13 cellular contexts compared by ENCODE assay signal in genomic region chr12:52305921-52306705, GRCh38. TPM values are rescaled to one million over a fixed set of nuclear protein-coding genes. Genes with fewer than 3 reads are reported as not detected.
DNase-seq lines count a peak whose midpoint lies in the region; ATAC-seq and TF ChIP-seq lines count a peak whose summit lies in the region.
"Had no signal": no experiment of that assay in that cellular context is flagged by ENCODE, and none has a peak within 500 bp of the region (broad histone marks: within the 10 kb centered on the region; RNA-seq: fewer than 3 reads in every experiment).

No MANE protein-coding gene starts in this region.

- no peaks in the 10 kb centered on the region for H3F3A ChIP-seq in Loucy (ENCODE audit: low read depth)

- H4K20me1 ChIP-seq in Loucy (ENCODE audit: insufficient read depth, low read length, poor library complexity, severe bottlenecking): no peaks in the 10 kb centered on the region
- no peaks in the 10 kb centered on the region for H4K20me1 ChIP-seq in osteoblast (ENCODE audit: insufficient read depth, low read length)

- H2AFZ ChIP-seq in Loucy (ENCODE audit: low read length) (no peak overlapping the region), osteoblast (ENCODE audit: low read length) (no peak overlapping the region)

- TF ChIP-seq CTCF in GM12864 (IDR thresholded peaks at IDR 0.05; ENCODE audit: low read depth, low read length, missing control alignments): peak; percentile 43
- peak; percentile 56 for TF ChIP-seq CTCF in Loucy (conservative IDR thresholded peaks at IDR 0.05; ENCODE audit: low read length)
- TF ChIP-seq CTCF in choroid plexus epithelial cell (conservative IDR thresholded peaks at IDR 0.05; ENCODE audit: low read depth, low read length): peak; percentile 47
- TF ChIP-seq CTCF in osteoblast (IDR thresholded peaks at IDR 0.05; ENCODE audit: extremely low read depth, low read depth, low read length): peak; percentile 43

- H3K27me3 ChIP-seq in Loucy (ENCODE audit: insufficient read depth, low read length, poor library complexity, severe bottlenecking) (no peaks in the 10 kb centered on the region), osteoblast (ENCODE audit: insufficient read depth, low read length) (peaks cover 4% of the 10 kb centered on the region)

- H3K27ac Mint-ChIP-seq in stimulated activated memory B cell treated with anti-CD40 and anti-IgM and Interleukin-4, amounts not matched to agents 10 μg/mL and 1 μg/mL and 100 μg/mL, for 72 hours: no peak overlapping the region
- H3K27ac Mint-ChIP-seq: brain, T-helper 17 cell had no signal

- H3K4me1 ChIP-seq in Loucy (ENCODE audit: insufficient read depth, low read length, poor library complexity, severe bottlenecking) (peaks cover 16% of the 10 kb centered on the region), osteoblast (ENCODE audit: insufficient read depth, low read length) (peaks cover 6% of the 10 kb centered on the region)

- peaks cover 19% of the 10 kb centered on the region for H3K4me1 Mint-ChIP-seq in stimulated activated memory B cell treated with anti-CD40 and anti-IgM and Interleukin-4, amounts not matched to agents 10 μg/mL and 1 μg/mL and 100 μg/mL, for 72 hours

- H3K36me3 ChIP-seq in Loucy (ENCODE audit: insufficient read depth, low read length): no peaks in the 10 kb centered on the region
- H3K36me3 ChIP-seq in osteoblast (ENCODE audit: insufficient read depth, low read length): no peaks in the 10 kb centered on the region

- no peak for ATAC-seq in stimulated activated memory B cell treated with anti-CD40 and anti-IgM and Interleukin-4, amounts not matched to agents 10 μg/mL and 1 μg/mL and 100 μg/mL, for 72 hours
- ATAC-seq: left ventricle myocardium superior, T-helper 17 cell had no signal

- no peaks in the 10 kb centered on the region for H3K79me2 ChIP-seq in Loucy (ENCODE audit: insufficient read depth, low read length)
- no peaks in the 10 kb centered on the region for H3K79me2 ChIP-seq in osteoblast (ENCODE audit: insufficient read depth, low read length)

- no peak overlapping the region for H3K27ac ChIP-seq in osteoblast (ENCODE audit: low read depth, low read length)

- H3K9me3 ChIP-seq in Loucy (ENCODE audit: insufficient read depth, low read depth, low read length): no peaks in the 10 kb centered on the region
- H3K9me3 ChIP-seq in osteoblast (ENCODE audit: low read depth, low read length): no peaks in the 10 kb centered on the region

- no peaks in the 10 kb centered on the region for H3K9me3 Mint-ChIP-seq in stimulated activated memory B cell treated with anti-CD40 and anti-IgM and Interleukin-4, amounts not matched to agents 10 μg/mL and 1 μg/mL and 100 μg/mL, for 72 hours
- H3K9me3 Mint-ChIP-seq: brain had no signal

- H3K4me2 ChIP-seq in Loucy (ENCODE audit: low read depth, low read length, poor library complexity, severe bottlenecking) (peak overlapping the region; percentile 93), osteoblast (ENCODE audit: insufficient read depth, low read length) (no peak overlapping the region)

- H3K9ac ChIP-seq in Loucy (ENCODE audit: low read depth, low read length, poor library complexity, severe bottlenecking): no peak overlapping the region

- no peak overlapping the region for H3K4me3 Mint-ChIP-seq in stimulated activated memory B cell treated with anti-CD40 and anti-IgM and Interleukin-4, amounts not matched to agents 10 μg/mL and 1 μg/mL and 100 μg/mL, for 72 hours
- H3K4me3 Mint-ChIP-seq: T-helper 17 cell had no signal

- H3K4me3 ChIP-seq in GM12864 (ENCODE audit: low read depth, low read length) (no peak overlapping the region), Loucy (ENCODE audit: low read length, poor library complexity, severe bottlenecking) (no peak overlapping the region), choroid plexus epithelial cell (ENCODE audit: low read depth, low read length) (no peak overlapping the region), osteoblast (ENCODE audit: insufficient read depth, low read length) (no peak overlapping the region)

- H3K9me2 ChIP-seq in Loucy (replicated peaks; ENCODE audit: low read depth, low read length): no peaks in the 10 kb centered on the region

- peaks cover 62% of the 10 kb centered on the region for H3K27me3 Mint-ChIP-seq in stimulated activated memory B cell treated with anti-CD40 and anti-IgM and Interleukin-4, amounts not matched to agents 10 μg/mL and 1 μg/mL and 100 μg/mL, for 72 hours

- no peaks in the 10 kb centered on the region for H3K36me3 Mint-ChIP-seq in stimulated activated memory B cell treated with anti-CD40 and anti-IgM and Interleukin-4, amounts not matched to agents 10 μg/mL and 1 μg/mL and 100 μg/mL, for 72 hours
- H3K36me3 Mint-ChIP-seq: brain had no signal

- DNase-seq in GM12864 (ENCODE audit: low read depth): no peak
- no peak for DNase-seq in choroid plexus epithelial cell (ENCODE audit: low read depth)
- DNase-seq in osteoblast (ENCODE audit: insufficient read length, low spot score, missing footprints): peak; percentile 75
- DNase-seq in activated effector memory CD4-positive, alpha-beta T cell treated with Interleukin-2 at 50 U/mL for 16 hours: no peak
- DNase-seq in MV-4-11 (lab: John Stamatoyannopoulos, UW): no peak
- DNase-seq in NK-92 treated with Interleukin-12 subunit alpha and Interleukin-12 subunit beta, amount 100 ng/mL, for 24 hours (lab: John Stamatoyannopoulos, UW): no peak
- DNase-seq: activated T-cell treated with anti-CD3 and anti-CD28 coated beads for 4 hours, GF-D8, left ventricle myocardium superior, T-helper 17 cell had no signal

RNA-seq across cellular contexts. Expression of gene KRT81, which starts 14.8 kb away (rescaled TPM):
- 0.29 TPM in 1 of 2 replicates, not detected in the other for total RNA-seq in osteoblast
- total RNA-seq: left ventricle myocardium superior, T-helper 17 cell had no signal

RNA-seq across cellular contexts. Expression of gene KRT83, which starts 15.1 kb away (rescaled TPM):
- not detected in 2 replicates for total RNA-seq in osteoblast
- total RNA-seq: left ventricle myocardium superior, T-helper 17 cell had no signal

RNA-seq across cellular contexts. Expression of gene KRT86, which starts 31.7 kb away (rescaled TPM):
- total RNA-seq in osteoblast: under 0.01 and 0.36 TPM in 2 replicates
- total RNA-seq: left ventricle myocardium superior had no signal
